18 cellular contexts compared by ENCODE assay signal in the genomic region with DNA sequence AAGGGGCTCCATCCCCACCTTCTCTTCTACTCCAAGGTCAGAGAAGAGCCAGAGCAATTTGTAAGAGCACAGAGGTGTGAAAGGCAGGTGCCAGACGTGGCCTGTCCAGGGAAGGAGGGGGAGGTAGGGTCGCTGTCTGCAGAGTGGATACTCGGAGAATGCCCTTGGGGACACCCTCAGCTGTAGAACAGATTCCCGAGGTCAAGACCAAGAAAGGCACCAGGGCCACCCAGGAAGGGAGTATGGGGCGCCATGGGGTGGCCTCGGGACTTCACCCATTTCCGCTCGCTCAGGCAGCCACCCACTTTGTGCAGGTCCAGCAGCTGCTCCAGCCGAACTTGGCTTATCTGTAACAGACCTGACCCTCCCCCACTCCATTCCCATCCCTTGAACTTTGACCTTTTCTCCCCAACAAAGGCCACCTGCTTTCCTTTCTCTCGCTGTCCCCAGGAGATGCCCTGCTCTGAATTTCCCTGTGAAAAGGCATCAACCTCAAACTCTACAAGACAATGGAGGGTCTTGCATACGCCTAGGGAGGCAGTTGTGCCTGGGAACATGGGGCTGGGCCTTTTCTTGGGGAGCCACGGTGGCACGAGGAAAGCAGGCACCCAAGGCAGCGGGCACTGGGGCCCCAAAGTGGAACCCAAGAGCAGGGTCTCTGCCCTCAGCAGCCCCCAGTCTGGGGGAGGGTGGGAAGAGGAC. TPM values are rescaled to one million over a fixed set of nuclear protein-coding genes. Genes with fewer than 3 reads are reported as not detected.
A peak's percentile ranks its signal among the peaks of the same experiment; 100 is the strongest.
DNase-seq lines count a peak whose midpoint lies in the region; ATAC-seq lines count a peak whose summit lies in the region.
"Had no signal": no experiment of that assay in that cellular context is flagged by ENCODE, and none has a peak within 500 bp of the region (broad histone marks: within the 10 kb centered on the region; RNA-seq: fewer than 3 reads in every experiment).

No MANE protein-coding gene starts in this region.

- H3K9me3 ChIP-seq in HUES6 (ENCODE audit: control insufficient read depth, insufficient read depth, low read depth, low read length), result no peaks in the 10 kb centered on the region
- H3K9me3 ChIP-seq: BE2C had no signal

- peak overlapping the region; percentile 30 for H3K4me3 ChIP-seq in HUES6 (ENCODE audit: low read depth, low read length)

- DNase-seq in iPS-NIHi11 (ENCODE audit: low spot score) (peak; percentile 82), retina (peak; percentile 31), NCI-H524 treated with DMSO at 0.1 percent for 48 hours (lab: John Stamatoyannopoulos, UW) (no peak)
- DNase-seq in NK-92 treated with Interleukin-12 subunit alpha and Interleukin-12 subunit beta, amount 100 ng/mL, for 24 hours (lab: John Stamatoyannopoulos, UW), result no peak
- DNase-seq in activated T-cell treated with anti-CD3 and anti-CD28 coated beads, Interleukin-2, amount 50 U/mL, for 72 hours, result no peak
- DNase-seq: BE2C; CD4-positive, alpha-beta memory T cell; DND-41; KBM-7; NCI-H1092; NCI-H1694; NCI-H2107; NCI-H446 treated with DMSO at 0.1 percent for 48 hours; NCI-H82; SHP77 treated with DMSO at 0.1 percent for 48 hours had no signal

- no peak overlapping the region for H3K27ac Mint-ChIP-seq in activated T-cell treated with anti-CD3 and anti-CD28 coated beads, Interleukin-2, amount 50 U/mL, for 72 hours

- peak overlapping the region; percentile 89 for H3K27ac ChIP-seq in HUES6 (ENCODE audit: low read depth, low read length)

- H3K4me3 Mint-ChIP-seq in activated T-cell treated with anti-CD3 and anti-CD28 coated beads, Interleukin-2, amount 50 U/mL, for 72 hours, result no peak overlapping the region
- H3K4me3 Mint-ChIP-seq: CD4-positive, alpha-beta memory T cell had no signal

- no peaks in the 10 kb centered on the region for H3K36me3 ChIP-seq in HUES6 (ENCODE audit: control insufficient read depth, insufficient read depth, low read length)
- H3K36me3 ChIP-seq: BE2C had no signal

- no peaks in the 10 kb centered on the region for H3K36me3 Mint-ChIP-seq in activated T-cell treated with anti-CD3 and anti-CD28 coated beads, Interleukin-2, amount 50 U/mL, for 72 hours (ENCODE audit: insufficient read depth in 2 of 2)
- H3K36me3 Mint-ChIP-seq: CD4-positive, alpha-beta memory T cell had no signal

- H3K27me3 ChIP-seq in HUES6 (ENCODE audit: control insufficient read depth, insufficient read depth, low read length), result no peaks in the 10 kb centered on the region; the same call in 1 of the 2 replicates

- H3K4me1 ChIP-seq in HUES6 (ENCODE audit: control insufficient read depth, insufficient read depth, low read length), result peaks cover 48% of the 10 kb centered on the region
- H3K4me1 ChIP-seq: BE2C had no signal

- peaks cover 14% of the 10 kb centered on the region for H3K4me1 Mint-ChIP-seq in activated T-cell treated with anti-CD3 and anti-CD28 coated beads, Interleukin-2, amount 50 U/mL, for 72 hours (ENCODE audit: low read depth)
- H3K4me1 Mint-ChIP-seq: CD4-positive, alpha-beta memory T cell had no signal

- ATAC-seq in esophagus mucosa (peak; percentile 11), GM19324 (IDR thresholded peaks at IDR 0.05; ENCODE audit: low FRiP score, unreplicated experiment) (no peak)
- ATAC-seq in activated T-cell treated with anti-CD3 and anti-CD28 coated beads, Interleukin-2, amount 50 U/mL, for 72 hours (replicated peaks in 1 of 2), result no peak

- H3K9me3 Mint-ChIP-seq in activated T-cell treated with anti-CD3 and anti-CD28 coated beads, Interleukin-2, amount 50 U/mL, for 72 hours, result no peaks in the 10 kb centered on the region

- H3K27me3 Mint-ChIP-seq in activated T-cell treated with anti-CD3 and anti-CD28 coated beads, Interleukin-2, amount 50 U/mL, for 72 hours (ENCODE audit: low read depth), result peaks cover 6% of the 10 kb centered on the region

- H3K9ac ChIP-seq in HUES6 (ENCODE audit: low read length), result peak overlapping the region; percentile 84

RNA-seq across cellular contexts. Expression of gene AXIN2, which starts 11.3 kb away (rescaled TPM):
- 3.1 TPM for total RNA-seq in esophagus mucosa
- total RNA-seq in activated T-cell treated with anti-CD3 and anti-CD28 coated beads, Interleukin-2, amount 50 U/mL, for 72 hours, result 1 to 10 TPM; 5.9 to 6.9 TPM

Comparison
In these comparisons a context has a peak if more than half of its experiments do, and no peak if none do; other contexts are left out.
1. DNase-seq: peak in iPS-NIHi11 (single experiment) and retina (single experiment); none in NCI-H524 treated with DMSO at 0.1 percent for 48 hours (single experiment), NK-92 treated with Interleukin-12 subunit alpha and Interleukin-12 subunit beta, amount 100 ng/mL, for 24 hours (single experiment) and activated T-cell treated with anti-CD3 and anti-CD28 coated beads, Interleukin-2, amount 50 U/mL, for 72 hours (0 of 2).